ENCODE assay signal across 28 cellular contexts in genomic region chr5:177081859-177082258, GRCh38.
"Had no signal": no experiment of that assay in that cellular context is flagged by ENCODE, and none has a peak within 500 bp of the region (broad histone marks: within the 10 kb centered on the region; RNA-seq: fewer than 3 reads in every experiment).

No MANE protein-coding gene starts in this region.

- DNase-seq: naive thymus-derived CD8-positive, alpha-beta T cell; nephron progenitor cell; occipital lobe; ovary; right lobe of liver; sigmoid colon; small intestine; stimulated activated CD4-positive, alpha-beta T cell treated with anti-CD3 and anti-CD28 coated beads, Interleukin-15, amount 100 ng/mL, for 24 hours; stimulated activated CD4-positive, alpha-beta T cell treated with anti-CD3 and anti-CD28 coated beads, Interleukin-2, amount 100 ng/mL, for 24 hours; stimulated activated CD4-positive, alpha-beta T cell treated with anti-CD3 and anti-CD28 coated beads, Interleukin-2, amount 100 ng/mL, for 48 hours; stimulated activated CD4-positive, alpha-beta T cell treated with anti-CD3 and anti-CD28 coated beads, Interleukin-4, amount 100 ng/mL, for 24 hours; stimulated activated naive B cell treated with anti-CD40 and anti-IgM and Interleukin-4, amounts not matched to agents 10 μg/mL and 1 μg/mL and 100 μg/mL, for 72 hours; stimulated activated naive CD4-positive, alpha-beta T cell treated with Interleukin-2 at 50 U/mL for 16 hours; stomach; testis; tibial artery; transverse colon; upper lobe of right lung; uterus had no signal

- H3K27ac ChIP-seq: ovary, parathyroid adenoma, psoas muscle, right lobe of liver, sigmoid colon, stomach, testis, tibial artery, transverse colon, upper lobe of right lung, uterus had no signal

- H3K4me3 ChIP-seq: ovary, psoas muscle, right lobe of liver, sigmoid colon, stomach, testis, tibial artery, transverse colon, upper lobe of right lung, uterus had no signal

- H3K4me3 Mint-ChIP-seq: naive thymus-derived CD8-positive, alpha-beta T cell; natural killer cell treated with Interleukin-12 subunit alpha and Interleukin-12 subunit beta and Interleukin-15 and Interleukin-18, amount 100 ng/mL, for 72 hours; nephron progenitor cell; neural crest cell; stimulated activated effector memory CD8-positive, alpha-beta T cell treated with anti-CD3 and anti-CD28 coated beads, Interleukin-12 subunit alpha, Interleukin-12 subunit beta, amount 100 ng/mL, for 72 hours; stimulated activated naive B cell treated with anti-CD40 and anti-IgM and Interleukin-4, amounts not matched to agents 10 μg/mL and 1 μg/mL and 100 μg/mL, for 72 hours; stimulated activated naive CD8-positive, alpha-beta T cell treated with anti-CD3 and anti-CD28 coated beads, Interleukin-15, Interleukin-2, amounts not matched to agents 100 ng/mL and 50 ng/mL, for 24 hours; type B pancreatic cell had no signal

- H3K79me2 ChIP-seq: parathyroid adenoma had no signal

- H3K27me3 ChIP-seq: ovary, right lobe of liver, testis, transverse colon, upper lobe of right lung, uterus had no signal

- H3K9me3 ChIP-seq: ovary, psoas muscle, right lobe of liver, sigmoid colon, stomach, testis, tibial artery, transverse colon, upper lobe of right lung, uterus had no signal

- H3K9me3 Mint-ChIP-seq: naive thymus-derived CD8-positive, alpha-beta T cell; natural killer cell treated with Interleukin-12 subunit alpha and Interleukin-12 subunit beta and Interleukin-15 and Interleukin-18, amount 100 ng/mL, for 72 hours; nephron progenitor cell; neural crest cell; stimulated activated effector memory CD8-positive, alpha-beta T cell treated with anti-CD3 and anti-CD28 coated beads, Interleukin-12 subunit alpha, Interleukin-12 subunit beta, amount 100 ng/mL, for 72 hours; stimulated activated naive B cell treated with anti-CD40 and anti-IgM and Interleukin-4, amounts not matched to agents 10 μg/mL and 1 μg/mL and 100 μg/mL, for 72 hours; stimulated activated naive CD8-positive, alpha-beta T cell treated with anti-CD3 and anti-CD28 coated beads, Interleukin-15, Interleukin-2, amounts not matched to agents 100 ng/mL and 50 ng/mL, for 24 hours; type B pancreatic cell had no signal

- H3K9ac ChIP-seq: parathyroid adenoma had no signal

- H3K27ac Mint-ChIP-seq: natural killer cell treated with Interleukin-12 subunit alpha and Interleukin-12 subunit beta and Interleukin-15 and Interleukin-18, amount 100 ng/mL, for 72 hours; nephron progenitor cell; progenitor cell of endocrine pancreas; stimulated activated naive B cell treated with anti-CD40 and anti-IgM and Interleukin-4, amounts not matched to agents 10 μg/mL and 1 μg/mL and 100 μg/mL, for 72 hours; stimulated activated naive CD8-positive, alpha-beta T cell treated with anti-CD3 and anti-CD28 coated beads, Interleukin-15, Interleukin-2, amounts not matched to agents 100 ng/mL and 50 ng/mL, for 24 hours; type B pancreatic cell had no signal

- H3K27me3 Mint-ChIP-seq: progenitor cell of endocrine pancreas had no signal

- H3K36me3 ChIP-seq: ovary, right lobe of liver, sigmoid colon, stomach, tibial artery, transverse colon, upper lobe of right lung, uterus had no signal

- ATAC-seq: naive thymus-derived CD8-positive, alpha-beta T cell; natural killer cell treated with Interleukin-12 subunit alpha and Interleukin-12 subunit beta and Interleukin-15 and Interleukin-18, amount 100 ng/mL, for 72 hours; psoas muscle; right cardiac atrium; right lobe of liver; stimulated activated effector memory CD8-positive, alpha-beta T cell treated with anti-CD3 and anti-CD28 coated beads, Interleukin-12 subunit alpha, Interleukin-12 subunit beta, amount 100 ng/mL, for 72 hours; stimulated activated naive B cell treated with anti-CD40 and anti-IgM and Interleukin-4, amounts not matched to agents 10 μg/mL and 1 μg/mL and 100 μg/mL, for 72 hours; upper lobe of right lung had no signal

- H3K4me1 ChIP-seq: parathyroid adenoma had no signal

- H3K36me3 Mint-ChIP-seq: naive thymus-derived CD8-positive, alpha-beta T cell; natural killer cell treated with Interleukin-12 subunit alpha and Interleukin-12 subunit beta and Interleukin-15 and Interleukin-18, amount 100 ng/mL, for 72 hours; type B pancreatic cell had no signal
